1 cellular context compared by ENCODE assay signal in the genomic region with DNA sequence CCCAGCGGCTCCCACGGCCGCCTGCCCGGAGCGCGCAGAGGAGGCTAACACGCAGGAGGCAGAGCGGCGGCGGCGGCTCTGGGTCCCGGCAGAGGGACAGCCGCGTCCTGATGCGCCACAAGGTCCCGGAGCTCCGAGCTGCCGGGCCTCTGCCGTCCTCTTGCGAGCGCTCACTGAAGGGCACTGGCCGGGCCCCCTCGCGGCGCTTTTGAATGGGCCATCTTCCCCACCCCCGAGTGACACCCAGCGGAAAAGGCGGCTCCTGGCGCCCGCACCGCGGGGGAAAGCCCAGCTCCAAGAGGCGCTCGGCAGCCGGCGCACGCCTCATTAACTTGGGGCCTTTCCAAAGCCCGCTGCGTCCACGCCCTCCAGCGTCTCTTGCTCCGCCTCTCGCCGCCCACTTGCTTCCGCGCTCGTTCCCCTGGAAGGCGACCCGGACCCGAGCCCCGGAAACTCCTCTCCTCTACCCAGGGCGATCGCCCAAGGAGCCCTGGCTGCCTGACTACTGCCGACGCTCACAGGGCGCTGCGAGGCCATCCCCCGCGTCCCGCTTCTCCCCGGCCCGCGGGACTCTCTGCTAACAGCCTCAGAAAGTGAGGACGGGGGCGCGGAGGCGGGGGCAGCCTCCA.
TF ChIP-seq lines count a peak whose summit lies in the region.

A gene (minus strand): TSS at position 363 of the 629 bp plus-strand sequence.

TF ChIP-seq in K562, 482 proteins besides CTCF, POLR2A, EP300 and RAD21 (continued from another document and continues in another):
- TF ChIP-seq, protein P1, sequence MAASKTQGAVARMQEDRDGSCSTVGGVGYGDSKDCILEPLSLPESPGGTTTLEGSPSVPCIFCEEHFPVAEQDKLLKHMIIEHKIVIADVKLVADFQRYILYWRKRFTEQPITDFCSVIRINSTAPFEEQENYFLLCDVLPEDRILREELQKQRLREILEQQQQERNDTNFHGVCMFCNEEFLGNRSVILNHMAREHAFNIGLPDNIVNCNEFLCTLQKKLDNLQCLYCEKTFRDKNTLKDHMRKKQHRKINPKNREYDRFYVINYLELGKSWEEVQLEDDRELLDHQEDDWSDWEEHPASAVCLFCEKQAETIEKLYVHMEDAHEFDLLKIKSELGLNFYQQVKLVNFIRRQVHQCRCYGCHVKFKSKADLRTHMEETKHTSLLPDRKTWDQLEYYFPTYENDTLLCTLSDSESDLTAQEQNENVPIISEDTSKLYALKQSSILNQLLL (CRISPR knock-in tag; IDR thresholded peaks at IDR 0.05; ENCODE audit: borderline replicate concordance) = no peak
- TF ChIP-seq ZC3H11A (IDR thresholded peaks at IDR 0.05; ENCODE audit: low read depth, low read length) (no peak), POLR3G (IDR thresholded peaks at IDR 0.05; ENCODE audit: extremely low read depth, insufficient read length, insufficient replicate concordance) (no peak), ZNF79 (CRISPR knock-in tag; IDR thresholded peaks at IDR 0.05; ENCODE audit: low read depth) (no peak), ZNF311 (CRISPR knock-in tag; IDR thresholded peaks at IDR 0.05) (no peak), ZNF695 (CRISPR knock-in tag; IDR thresholded peaks at IDR 0.05) (no peak), TRIM24 (IDR thresholded peaks at IDR 0.05) (no peak), NCOR1 (IDR thresholded peaks at IDR 0.05) (no peak), SOX6 (IDR thresholded peaks at IDR 0.05) (peak; percentile 40; the same call in 1 of the 2 replicates), ZFPM2 (CRISPR knock-in tag; IDR thresholded peaks at IDR 0.05) (no peak), FOXK1 (CRISPR knock-in tag; IDR thresholded peaks at IDR 0.05; ENCODE audit: borderline replicate concordance) (peak; percentile 86; the same call in 1 of the 2 replicates), ZNF699 (CRISPR knock-in tag; IDR thresholded peaks at IDR 0.05; ENCODE audit: insufficient replicate concordance) (no peak), SLC30A9 (CRISPR knock-in tag; IDR thresholded peaks at IDR 0.05) (no peak), SMAD3 (CRISPR knock-in tag; conservative IDR thresholded peaks at IDR 0.05) (no peak), ZNF3 (CRISPR knock-in tag; IDR thresholded peaks at IDR 0.05) (no peak), TEAD4 (IDR thresholded peaks at IDR 0.05; ENCODE audit: low read length) (no peak), TEAD4 (CRISPR knock-in tag; IDR thresholded peaks at IDR 0.05; ENCODE audit: borderline replicate concordance) (no peak; the same call in 1 of the 2 replicates), ZFP36 (IDR thresholded peaks at IDR 0.05; ENCODE audit: low read depth, low read length, partially characterized antibody) (no peak), XRCC5 (IDR thresholded peaks at IDR 0.05; ENCODE audit: low read depth, low read length) (peak; percentile 87; the same call in 1 of the 2 replicates), ZNF232 (CRISPR knock-in tag; IDR thresholded peaks at IDR 0.05) (peak; percentile 77; the same call in 1 of the 2 replicates), ZNF707 (CRISPR knock-in tag; conservative IDR thresholded peaks at IDR 0.05) (no peak), KAT2B (IDR thresholded peaks at IDR 0.05; ENCODE audit: low read depth, low read length) (no peak), LCOR (CRISPR knock-in tag; IDR thresholded peaks at IDR 0.05) (0 out of 2 replicates have a peak, but pooled peaks have one; percentile 23), CBFB (CRISPR knock-in tag; IDR thresholded peaks at IDR 0.05) (no peak), ZKSCAN1 (IDR thresholded peaks at IDR 0.05; ENCODE audit: low read depth, low read length) (no peak), ILK (tag; IDR thresholded peaks at IDR 0.05; ENCODE audit: borderline replicate concordance, low read depth) (no peak), TFAM (CRISPR knock-in tag; conservative IDR thresholded peaks at IDR 0.05) (no peak), PCBP1 (IDR thresholded peaks at IDR 0.05; ENCODE audit: low read depth, low read length, poor library complexity, severe bottlenecking) (peak; percentile 71), BCL6 (CRISPR knock-in tag; IDR thresholded peaks at IDR 0.05) (no peak), ZFP1 (CRISPR knock-in tag; IDR thresholded peaks at IDR 0.05) (no peak), ZNF780A (CRISPR knock-in tag; IDR thresholded peaks at IDR 0.05) (no peak), ZNF274 (IDR thresholded peaks at IDR 0.05; ENCODE audit: borderline replicate concordance, low read depth, low read length) (no peak), ZBTB7A (IDR thresholded peaks at IDR 0.05; ENCODE audit: borderline replicate concordance, control insufficient read depth, low read depth, low read length) (peak; percentile 68; the same call in 1 of the 2 replicates), CCNT2 (IDR thresholded peaks at IDR 0.05; ENCODE audit: borderline replicate concordance, extremely low read depth, insufficient read length, low read depth, low read length) (no peak), SREBF1 (IDR thresholded peaks at IDR 0.05; ENCODE audit: borderline replicate concordance, low read depth, low read length) (no peak), ZNF146 (CRISPR knock-in tag; IDR thresholded peaks at IDR 0.05; ENCODE audit: unreplicated experiment) (no peak), CREB1 (IDR thresholded peaks at IDR 0.05) (0 out of 2 replicates have a peak, but pooled peaks have one; percentile 22), CREB1 (CRISPR knock-in tag; IDR thresholded peaks at IDR 0.05) (no peak), SIN3B (IDR thresholded peaks at IDR 0.05; ENCODE audit: low read depth) (no peak), NR3C1 (CRISPR knock-in tag; IDR thresholded peaks at IDR 0.05) (peak; percentile 82), ZNF41 (CRISPR knock-in tag; conservative IDR thresholded peaks at IDR 0.05) (no peak)
- TF ChIP-seq, protein P2, sequence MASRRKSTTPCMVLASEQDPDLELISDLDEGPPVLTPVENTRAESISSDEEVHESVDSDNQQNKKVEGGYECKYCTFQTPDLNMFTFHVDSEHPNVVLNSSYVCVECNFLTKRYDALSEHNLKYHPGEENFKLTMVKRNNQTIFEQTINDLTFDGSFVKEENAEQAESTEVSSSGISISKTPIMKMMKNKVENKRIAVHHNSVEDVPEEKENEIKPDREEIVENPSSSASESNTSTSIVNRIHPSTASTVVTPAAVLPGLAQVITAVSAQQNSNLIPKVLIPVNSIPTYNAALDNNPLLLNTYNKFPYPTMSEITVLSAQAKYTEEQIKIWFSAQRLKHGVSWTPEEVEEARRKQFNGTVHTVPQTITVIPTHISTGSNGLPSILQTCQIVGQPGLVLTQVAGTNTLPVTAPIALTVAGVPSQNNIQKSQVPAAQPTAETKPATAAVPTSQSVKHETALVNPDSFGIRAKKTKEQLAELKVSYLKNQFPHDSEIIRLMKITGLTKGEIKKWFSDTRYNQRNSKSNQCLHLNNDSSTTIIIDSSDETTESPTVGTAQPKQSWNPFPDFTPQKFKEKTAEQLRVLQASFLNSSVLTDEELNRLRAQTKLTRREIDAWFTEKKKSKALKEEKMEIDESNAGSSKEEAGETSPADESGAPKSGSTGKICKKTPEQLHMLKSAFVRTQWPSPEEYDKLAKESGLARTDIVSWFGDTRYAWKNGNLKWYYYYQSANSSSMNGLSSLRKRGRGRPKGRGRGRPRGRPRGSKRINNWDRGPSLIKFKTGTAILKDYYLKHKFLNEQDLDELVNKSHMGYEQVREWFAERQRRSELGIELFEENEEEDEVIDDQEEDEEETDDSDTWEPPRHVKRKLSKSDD (conservative IDR thresholded peaks at IDR 0.05; ENCODE audit: low read length) = 0 out of 2 replicates have a peak, but pooled peaks have one; percentile 41
- TF ChIP-seq, protein P3, sequence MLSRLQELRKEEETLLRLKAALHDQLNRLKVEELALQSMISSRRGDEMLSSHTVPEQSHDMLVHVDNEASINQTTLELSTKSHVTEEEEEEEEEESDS (CRISPR knock-in tag; IDR thresholded peaks at IDR 0.05) = no peak
- TF ChIP-seq, protein P4, sequence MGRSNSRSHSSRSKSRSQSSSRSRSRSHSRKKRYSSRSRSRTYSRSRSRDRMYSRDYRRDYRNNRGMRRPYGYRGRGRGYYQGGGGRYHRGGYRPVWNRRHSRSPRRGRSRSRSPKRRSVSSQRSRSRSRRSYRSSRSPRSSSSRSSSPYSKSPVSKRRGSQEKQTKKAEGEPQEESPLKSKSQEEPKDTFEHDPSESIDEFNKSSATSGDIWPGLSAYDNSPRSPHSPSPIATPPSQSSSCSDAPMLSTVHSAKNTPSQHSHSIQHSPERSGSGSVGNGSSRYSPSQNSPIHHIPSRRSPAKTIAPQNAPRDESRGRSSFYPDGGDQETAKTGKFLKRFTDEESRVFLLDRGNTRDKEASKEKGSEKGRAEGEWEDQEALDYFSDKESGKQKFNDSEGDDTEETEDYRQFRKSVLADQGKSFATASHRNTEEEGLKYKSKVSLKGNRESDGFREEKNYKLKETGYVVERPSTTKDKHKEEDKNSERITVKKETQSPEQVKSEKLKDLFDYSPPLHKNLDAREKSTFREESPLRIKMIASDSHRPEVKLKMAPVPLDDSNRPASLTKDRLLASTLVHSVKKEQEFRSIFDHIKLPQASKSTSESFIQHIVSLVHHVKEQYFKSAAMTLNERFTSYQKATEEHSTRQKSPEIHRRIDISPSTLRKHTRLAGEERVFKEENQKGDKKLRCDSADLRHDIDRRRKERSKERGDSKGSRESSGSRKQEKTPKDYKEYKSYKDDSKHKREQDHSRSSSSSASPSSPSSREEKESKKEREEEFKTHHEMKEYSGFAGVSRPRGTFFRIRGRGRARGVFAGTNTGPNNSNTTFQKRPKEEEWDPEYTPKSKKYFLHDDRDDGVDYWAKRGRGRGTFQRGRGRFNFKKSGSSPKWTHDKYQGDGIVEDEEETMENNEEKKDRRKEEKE (IDR thresholded peaks at IDR 0.05; ENCODE audit: borderline replicate concordance in 1 of 2, control insufficient read depth in 1 of 2, low read depth in 2 of 2, low read length in 1 of 2) = no peak
- TF ChIP-seq, protein P5, sequence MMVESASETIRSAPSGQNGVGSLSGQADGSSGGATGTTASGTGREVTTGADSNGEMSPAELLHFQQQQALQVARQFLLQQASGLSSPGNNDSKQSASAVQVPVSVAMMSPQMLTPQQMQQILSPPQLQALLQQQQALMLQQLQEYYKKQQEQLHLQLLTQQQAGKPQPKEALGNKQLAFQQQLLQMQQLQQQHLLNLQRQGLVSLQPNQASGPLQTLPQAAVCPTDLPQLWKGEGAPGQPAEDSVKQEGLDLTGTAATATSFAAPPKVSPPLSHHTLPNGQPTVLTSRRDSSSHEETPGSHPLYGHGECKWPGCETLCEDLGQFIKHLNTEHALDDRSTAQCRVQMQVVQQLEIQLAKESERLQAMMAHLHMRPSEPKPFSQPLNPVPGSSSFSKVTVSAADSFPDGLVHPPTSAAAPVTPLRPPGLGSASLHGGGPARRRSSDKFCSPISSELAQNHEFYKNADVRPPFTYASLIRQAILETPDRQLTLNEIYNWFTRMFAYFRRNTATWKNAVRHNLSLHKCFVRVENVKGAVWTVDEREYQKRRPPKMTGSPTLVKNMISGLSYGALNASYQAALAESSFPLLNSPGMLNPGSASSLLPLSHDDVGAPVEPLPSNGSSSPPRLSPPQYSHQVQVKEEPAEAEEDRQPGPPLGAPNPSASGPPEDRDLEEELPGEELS (CRISPR knock-in tag; IDR thresholded peaks at IDR 0.05; ENCODE audit: borderline replicate concordance) = peak; percentile 94
- TF ChIP-seq, protein P6, sequence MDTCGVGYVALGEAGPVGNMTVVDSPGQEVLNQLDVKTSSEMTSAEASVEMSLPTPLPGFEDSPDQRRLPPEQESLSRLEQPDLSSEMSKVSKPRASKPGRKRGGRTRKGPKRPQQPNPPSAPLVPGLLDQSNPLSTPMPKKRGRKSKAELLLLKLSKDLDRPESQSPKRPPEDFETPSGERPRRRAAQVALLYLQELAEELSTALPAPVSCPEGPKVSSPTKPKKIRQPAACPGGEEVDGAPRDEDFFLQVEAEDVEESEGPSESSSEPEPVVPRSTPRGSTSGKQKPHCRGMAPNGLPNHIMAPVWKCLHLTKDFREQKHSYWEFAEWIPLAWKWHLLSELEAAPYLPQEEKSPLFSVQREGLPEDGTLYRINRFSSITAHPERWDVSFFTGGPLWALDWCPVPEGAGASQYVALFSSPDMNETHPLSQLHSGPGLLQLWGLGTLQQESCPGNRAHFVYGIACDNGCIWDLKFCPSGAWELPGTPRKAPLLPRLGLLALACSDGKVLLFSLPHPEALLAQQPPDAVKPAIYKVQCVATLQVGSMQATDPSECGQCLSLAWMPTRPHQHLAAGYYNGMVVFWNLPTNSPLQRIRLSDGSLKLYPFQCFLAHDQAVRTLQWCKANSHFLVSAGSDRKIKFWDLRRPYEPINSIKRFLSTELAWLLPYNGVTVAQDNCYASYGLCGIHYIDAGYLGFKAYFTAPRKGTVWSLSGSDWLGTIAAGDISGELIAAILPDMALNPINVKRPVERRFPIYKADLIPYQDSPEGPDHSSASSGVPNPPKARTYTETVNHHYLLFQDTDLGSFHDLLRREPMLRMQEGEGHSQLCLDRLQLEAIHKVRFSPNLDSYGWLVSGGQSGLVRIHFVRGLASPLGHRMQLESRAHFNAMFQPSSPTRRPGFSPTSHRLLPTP (IDR thresholded peaks at IDR 0.05; ENCODE audit: borderline replicate concordance, extremely low read depth, insufficient read length) = no peak
- TF ChIP-seq, protein P7, sequence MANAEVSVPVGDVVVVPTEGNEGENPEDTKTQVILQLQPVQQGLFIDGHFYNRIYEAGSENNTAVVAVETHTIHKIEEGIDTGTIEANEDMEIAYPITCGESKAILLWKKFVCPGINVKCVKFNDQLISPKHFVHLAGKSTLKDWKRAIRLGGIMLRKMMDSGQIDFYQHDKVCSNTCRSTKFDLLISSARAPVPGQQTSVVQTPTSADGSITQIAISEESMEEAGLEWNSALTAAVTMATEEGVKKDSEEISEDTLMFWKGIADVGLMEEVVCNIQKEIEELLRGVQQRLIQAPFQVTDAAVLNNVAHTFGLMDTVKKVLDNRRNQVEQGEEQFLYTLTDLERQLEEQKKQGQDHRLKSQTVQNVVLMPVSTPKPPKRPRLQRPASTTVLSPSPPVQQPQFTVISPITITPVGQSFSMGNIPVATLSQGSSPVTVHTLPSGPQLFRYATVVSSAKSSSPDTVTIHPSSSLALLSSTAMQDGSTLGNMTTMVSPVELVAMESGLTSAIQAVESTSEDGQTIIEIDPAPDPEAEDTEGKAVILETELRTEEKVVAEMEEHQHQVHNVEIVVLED (CRISPR knock-in tag; IDR thresholded peaks at IDR 0.05) = no peak
- TF ChIP-seq, protein P8, sequence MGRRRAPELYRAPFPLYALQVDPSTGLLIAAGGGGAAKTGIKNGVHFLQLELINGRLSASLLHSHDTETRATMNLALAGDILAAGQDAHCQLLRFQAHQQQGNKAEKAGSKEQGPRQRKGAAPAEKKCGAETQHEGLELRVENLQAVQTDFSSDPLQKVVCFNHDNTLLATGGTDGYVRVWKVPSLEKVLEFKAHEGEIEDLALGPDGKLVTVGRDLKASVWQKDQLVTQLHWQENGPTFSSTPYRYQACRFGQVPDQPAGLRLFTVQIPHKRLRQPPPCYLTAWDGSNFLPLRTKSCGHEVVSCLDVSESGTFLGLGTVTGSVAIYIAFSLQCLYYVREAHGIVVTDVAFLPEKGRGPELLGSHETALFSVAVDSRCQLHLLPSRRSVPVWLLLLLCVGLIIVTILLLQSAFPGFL (CRISPR knock-in tag; IDR thresholded peaks at IDR 0.05) = no peak
- TF ChIP-seq, protein P9, sequence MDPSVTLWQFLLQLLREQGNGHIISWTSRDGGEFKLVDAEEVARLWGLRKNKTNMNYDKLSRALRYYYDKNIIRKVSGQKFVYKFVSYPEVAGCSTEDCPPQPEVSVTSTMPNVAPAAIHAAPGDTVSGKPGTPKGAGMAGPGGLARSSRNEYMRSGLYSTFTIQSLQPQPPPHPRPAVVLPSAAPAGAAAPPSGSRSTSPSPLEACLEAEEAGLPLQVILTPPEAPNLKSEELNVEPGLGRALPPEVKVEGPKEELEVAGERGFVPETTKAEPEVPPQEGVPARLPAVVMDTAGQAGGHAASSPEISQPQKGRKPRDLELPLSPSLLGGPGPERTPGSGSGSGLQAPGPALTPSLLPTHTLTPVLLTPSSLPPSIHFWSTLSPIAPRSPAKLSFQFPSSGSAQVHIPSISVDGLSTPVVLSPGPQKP (CRISPR knock-in tag; IDR thresholded peaks at IDR 0.05) = no peak
